In the genomic region with DNA sequence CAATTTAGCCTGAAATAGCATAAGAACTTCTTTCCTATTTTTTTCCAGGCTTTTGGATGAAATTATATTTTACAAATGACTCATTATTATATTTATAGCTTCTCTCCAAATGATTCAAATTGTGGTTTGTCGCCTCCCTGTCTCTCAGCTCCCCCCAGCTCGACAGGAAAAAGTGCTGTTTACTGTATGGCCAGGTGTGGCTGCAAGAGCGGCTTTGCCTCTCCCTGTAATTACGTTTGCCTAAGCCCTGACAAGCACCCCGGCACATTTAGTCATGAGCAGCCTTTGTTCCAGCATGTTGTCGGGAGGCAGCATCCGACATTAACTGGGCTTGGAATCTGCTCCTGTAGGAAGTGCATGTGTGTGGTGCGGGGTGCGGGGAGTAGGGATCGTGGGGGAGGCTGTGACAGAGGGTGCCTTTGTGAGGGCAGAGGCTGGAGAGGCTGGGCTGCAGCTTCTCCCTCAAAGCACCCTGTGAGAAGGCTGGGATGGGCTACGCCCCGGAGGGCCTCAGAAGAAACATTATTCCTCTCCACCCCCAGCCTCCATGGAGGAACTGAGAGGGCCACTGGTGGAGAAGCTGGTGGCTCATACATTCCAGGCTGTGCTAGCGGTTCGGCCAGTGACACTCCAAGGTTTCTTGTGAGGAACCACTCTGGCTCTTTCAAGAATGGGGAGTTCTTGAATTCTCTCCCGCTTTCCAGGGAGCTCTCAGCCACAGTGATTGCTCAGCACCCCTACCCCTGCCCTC, we compare ENCODE assay signal across 1 cellular context.
TF ChIP-seq lines count a peak whose summit lies in the region.

No MANE protein-coding gene starts in this region.

TF ChIP-seq in HEK293, 187 proteins besides CTCF, POLR2A, EP300 and RAD21 (continued from another document):
- TF ChIP-seq, protein P1, sequence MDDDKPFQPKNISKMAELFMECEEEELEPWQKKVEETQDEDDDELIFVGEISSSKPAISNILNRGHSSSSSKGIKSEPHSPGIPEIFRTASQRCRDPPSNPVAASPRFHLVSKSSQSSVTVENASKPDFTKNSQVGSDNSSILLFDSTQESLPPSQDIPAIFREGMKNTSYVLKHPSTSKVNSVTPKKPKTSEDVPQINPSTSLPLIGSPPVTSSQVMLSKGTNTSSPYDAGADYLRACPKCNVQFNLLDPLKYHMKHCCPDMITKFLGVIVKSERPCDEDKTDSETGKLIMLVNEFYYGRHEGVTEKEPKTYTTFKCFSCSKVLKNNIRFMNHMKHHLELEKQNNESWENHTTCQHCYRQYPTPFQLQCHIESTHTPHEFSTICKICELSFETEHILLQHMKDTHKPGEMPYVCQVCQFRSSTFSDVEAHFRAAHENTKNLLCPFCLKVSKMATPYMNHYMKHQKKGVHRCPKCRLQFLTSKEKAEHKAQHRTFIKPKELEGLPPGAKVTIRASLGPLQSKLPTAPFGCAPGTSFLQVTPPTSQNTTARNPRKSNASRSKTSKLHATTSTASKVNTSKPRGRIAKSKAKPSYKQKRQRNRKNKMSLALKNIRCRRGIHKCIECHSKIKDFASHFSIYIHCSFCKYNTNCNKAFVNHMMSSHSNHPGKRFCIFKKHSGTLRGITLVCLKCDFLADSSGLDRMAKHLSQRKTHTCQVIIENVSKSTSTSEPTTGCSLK (tag by site-specific recombination; IDR thresholded peaks at IDR 0.05): no peak
- no peak for TF ChIP-seq ZNF621 (tag by site-specific recombination; IDR thresholded peaks at IDR 0.05)
- no peak for TF ChIP-seq MEIS1 (CRISPR knock-in tag; IDR thresholded peaks at IDR 0.05; ENCODE audit: borderline replicate concordance)
- TF ChIP-seq ZNF555 (tag by site-specific recombination; conservative IDR thresholded peaks at IDR 0.05): no peak
- TF ChIP-seq SCRT2 (tag by site-specific recombination; IDR thresholded peaks at IDR 0.05): no peak
- no peak for TF ChIP-seq ZNF175 (tag by site-specific recombination; IDR thresholded peaks at IDR 0.05)
- TF ChIP-seq ZNF16 (tag by site-specific recombination; IDR thresholded peaks at IDR 0.05; ENCODE audit: low read depth): no peak
- no peak for TF ChIP-seq ZBTB7A (tag by site-specific recombination; IDR thresholded peaks at IDR 0.05; ENCODE audit: low read depth)
- TF ChIP-seq, protein P2, sequence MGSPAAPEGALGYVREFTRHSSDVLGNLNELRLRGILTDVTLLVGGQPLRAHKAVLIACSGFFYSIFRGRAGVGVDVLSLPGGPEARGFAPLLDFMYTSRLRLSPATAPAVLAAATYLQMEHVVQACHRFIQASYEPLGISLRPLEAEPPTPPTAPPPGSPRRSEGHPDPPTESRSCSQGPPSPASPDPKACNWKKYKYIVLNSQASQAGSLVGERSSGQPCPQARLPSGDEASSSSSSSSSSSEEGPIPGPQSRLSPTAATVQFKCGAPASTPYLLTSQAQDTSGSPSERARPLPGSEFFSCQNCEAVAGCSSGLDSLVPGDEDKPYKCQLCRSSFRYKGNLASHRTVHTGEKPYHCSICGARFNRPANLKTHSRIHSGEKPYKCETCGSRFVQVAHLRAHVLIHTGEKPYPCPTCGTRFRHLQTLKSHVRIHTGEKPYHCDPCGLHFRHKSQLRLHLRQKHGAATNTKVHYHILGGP (tag by site-specific recombination; IDR thresholded peaks at IDR 0.05): no peak
- no peak for TF ChIP-seq ZNF473 (tag by site-specific recombination; IDR thresholded peaks at IDR 0.05)
- no peak for TF ChIP-seq ZNF202 (tag by site-specific recombination; IDR thresholded peaks at IDR 0.05; ENCODE audit: borderline replicate concordance)
- TF ChIP-seq, protein P3, sequence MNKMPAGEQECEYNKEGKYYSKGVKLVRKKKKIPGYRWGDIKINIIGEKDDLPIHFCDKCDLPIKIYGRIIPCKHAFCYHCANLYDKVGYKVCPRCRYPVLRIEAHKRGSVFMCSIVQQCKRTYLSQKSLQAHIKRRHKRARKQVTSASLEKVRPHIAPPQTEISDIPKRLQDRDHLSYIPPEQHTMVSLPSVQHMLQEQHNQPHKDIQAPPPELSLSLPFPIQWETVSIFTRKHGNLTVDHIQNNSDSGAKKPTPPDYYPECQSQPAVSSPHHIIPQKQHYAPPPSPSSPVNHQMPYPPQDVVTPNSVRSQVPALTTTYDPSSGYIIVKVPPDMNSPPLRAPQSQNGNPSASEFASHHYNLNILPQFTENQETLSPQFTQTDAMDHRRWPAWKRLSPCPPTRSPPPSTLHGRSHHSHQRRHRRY (tag by site-specific recombination; IDR thresholded peaks at IDR 0.05): no peak
- TF ChIP-seq, protein P4, sequence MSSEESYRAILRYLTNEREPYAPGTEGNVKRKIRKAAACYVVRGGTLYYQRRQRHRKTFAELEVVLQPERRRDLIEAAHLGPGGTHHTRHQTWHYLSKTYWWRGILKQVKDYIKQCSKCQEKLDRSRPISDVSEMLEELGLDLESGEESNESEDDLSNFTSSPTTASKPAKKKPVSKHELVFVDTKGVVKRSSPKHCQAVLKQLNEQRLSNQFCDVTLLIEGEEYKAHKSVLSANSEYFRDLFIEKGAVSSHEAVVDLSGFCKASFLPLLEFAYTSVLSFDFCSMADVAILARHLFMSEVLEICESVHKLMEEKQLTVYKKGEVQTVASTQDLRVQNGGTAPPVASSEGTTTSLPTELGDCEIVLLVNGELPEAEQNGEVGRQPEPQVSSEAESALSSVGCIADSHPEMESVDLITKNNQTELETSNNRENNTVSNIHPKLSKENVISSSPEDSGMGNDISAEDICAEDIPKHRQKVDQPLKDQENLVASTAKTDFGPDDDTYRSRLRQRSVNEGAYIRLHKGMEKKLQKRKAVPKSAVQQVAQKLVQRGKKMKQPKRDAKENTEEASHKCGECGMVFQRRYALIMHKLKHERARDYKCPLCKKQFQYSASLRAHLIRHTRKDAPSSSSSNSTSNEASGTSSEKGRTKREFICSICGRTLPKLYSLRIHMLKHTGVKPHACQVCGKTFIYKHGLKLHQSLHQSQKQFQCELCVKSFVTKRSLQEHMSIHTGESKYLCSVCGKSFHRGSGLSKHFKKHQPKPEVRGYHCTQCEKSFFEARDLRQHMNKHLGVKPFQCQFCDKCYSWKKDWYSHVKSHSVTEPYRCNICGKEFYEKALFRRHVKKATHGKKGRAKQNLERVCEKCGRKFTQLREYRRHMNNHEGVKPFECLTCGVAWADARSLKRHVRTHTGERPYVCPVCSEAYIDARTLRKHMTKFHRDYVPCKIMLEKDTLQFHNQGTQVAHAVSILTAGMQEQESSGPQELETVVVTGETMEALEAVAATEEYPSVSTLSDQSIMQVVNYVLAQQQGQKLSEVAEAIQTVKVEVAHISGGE (tag by site-specific recombination; conservative IDR thresholded peaks at IDR 0.05; ENCODE audit: low read depth): no peak
- TF ChIP-seq, protein P5, sequence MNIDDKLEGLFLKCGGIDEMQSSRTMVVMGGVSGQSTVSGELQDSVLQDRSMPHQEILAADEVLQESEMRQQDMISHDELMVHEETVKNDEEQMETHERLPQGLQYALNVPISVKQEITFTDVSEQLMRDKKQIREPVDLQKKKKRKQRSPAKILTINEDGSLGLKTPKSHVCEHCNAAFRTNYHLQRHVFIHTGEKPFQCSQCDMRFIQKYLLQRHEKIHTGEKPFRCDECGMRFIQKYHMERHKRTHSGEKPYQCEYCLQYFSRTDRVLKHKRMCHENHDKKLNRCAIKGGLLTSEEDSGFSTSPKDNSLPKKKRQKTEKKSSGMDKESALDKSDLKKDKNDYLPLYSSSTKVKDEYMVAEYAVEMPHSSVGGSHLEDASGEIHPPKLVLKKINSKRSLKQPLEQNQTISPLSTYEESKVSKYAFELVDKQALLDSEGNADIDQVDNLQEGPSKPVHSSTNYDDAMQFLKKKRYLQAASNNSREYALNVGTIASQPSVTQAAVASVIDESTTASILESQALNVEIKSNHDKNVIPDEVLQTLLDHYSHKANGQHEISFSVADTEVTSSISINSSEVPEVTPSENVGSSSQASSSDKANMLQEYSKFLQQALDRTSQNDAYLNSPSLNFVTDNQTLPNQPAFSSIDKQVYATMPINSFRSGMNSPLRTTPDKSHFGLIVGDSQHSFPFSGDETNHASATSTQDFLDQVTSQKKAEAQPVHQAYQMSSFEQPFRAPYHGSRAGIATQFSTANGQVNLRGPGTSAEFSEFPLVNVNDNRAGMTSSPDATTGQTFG (tag by site-specific recombination; IDR thresholded peaks at IDR 0.05; ENCODE audit: borderline replicate concordance): no peak
- TF ChIP-seq KLF9 (tag by site-specific recombination; IDR thresholded peaks at IDR 0.05; ENCODE audit: low read depth): no peak
- TF ChIP-seq ZFP41 (tag by site-specific recombination; IDR thresholded peaks at IDR 0.05; ENCODE audit: borderline replicate concordance): no peak
- no peak for TF ChIP-seq ZFP37 (tag by site-specific recombination; IDR thresholded peaks at IDR 0.05)
- TF ChIP-seq ZNF521 (tag by site-specific recombination; IDR thresholded peaks at IDR 0.05): no peak
- no peak for TF ChIP-seq IKZF3 (tag by site-specific recombination; IDR thresholded peaks at IDR 0.05)
- peak; percentile 64; the same call in 1 of the 2 replicates for TF ChIP-seq KLF1 (tag by site-specific recombination; IDR thresholded peaks at IDR 0.05)
- TF ChIP-seq KLF7 (tag by site-specific recombination; IDR thresholded peaks at IDR 0.05; ENCODE audit: borderline replicate concordance): no peak
- TF ChIP-seq GLI2 (tag by site-specific recombination; IDR thresholded peaks at IDR 0.05; ENCODE audit: borderline replicate concordance, low read depth): no peak
- no peak for TF ChIP-seq PRDM1 (tag by site-specific recombination; IDR thresholded peaks at IDR 0.05)
- TF ChIP-seq ZNF600 (tag by site-specific recombination; IDR thresholded peaks at IDR 0.05): no peak; the same call in 1 of the 2 replicates
- TF ChIP-seq, protein P6, sequence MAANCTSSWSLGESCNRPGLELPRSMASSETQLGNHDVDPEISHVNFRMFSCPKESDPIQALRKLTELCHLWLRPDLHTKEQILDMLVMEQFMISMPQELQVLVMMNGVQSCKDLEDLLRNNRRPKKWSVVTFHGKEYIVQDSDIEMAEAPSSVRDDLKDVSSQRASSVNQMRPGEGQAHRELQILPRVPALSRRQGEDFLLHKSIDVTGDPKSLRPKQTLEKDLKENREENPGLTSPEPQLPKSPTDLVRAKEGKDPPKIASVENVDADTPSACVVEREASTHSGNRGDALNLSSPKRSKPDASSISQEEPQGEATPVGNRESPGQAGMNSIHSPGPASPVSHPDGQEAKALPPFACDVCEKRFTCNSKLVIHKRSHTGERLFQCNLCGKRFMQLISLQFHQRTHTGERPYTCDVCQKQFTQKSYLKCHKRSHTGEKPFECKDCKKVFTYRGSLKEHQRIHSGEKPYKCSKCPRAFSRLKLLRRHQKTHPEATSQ (tag by site-specific recombination; IDR thresholded peaks at IDR 0.05): no peak
- peak; percentile 78 for TF ChIP-seq ZBTB20 (tag by site-specific recombination; IDR thresholded peaks at IDR 0.05)
